ENCODE assay signal across 22 cellular contexts in the genomic region with DNA sequence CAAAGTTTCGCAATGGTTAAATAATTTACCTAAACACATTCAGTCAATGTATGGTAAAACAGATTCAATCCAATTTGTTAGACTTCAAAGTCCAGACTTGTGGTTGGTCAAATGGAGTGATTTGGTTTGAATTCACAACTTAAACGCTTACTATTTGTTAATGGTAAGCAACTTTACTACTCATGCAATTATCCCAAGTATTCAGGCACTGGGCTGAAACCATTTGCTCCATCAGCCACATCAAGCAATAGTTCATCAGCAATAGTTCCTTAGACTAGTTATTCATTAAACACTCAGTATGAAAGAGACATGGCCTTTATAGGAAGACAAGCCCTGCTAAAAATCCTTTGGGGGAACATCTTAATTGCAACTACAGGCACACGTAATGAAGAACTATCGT.
"Had no signal": no experiment of that assay in that cellular context is flagged by ENCODE, and none has a peak within 500 bp of the region (broad histone marks: within the 10 kb centered on the region; RNA-seq: fewer than 3 reads in every experiment).

No MANE protein-coding gene starts in this region.

- H3K27ac ChIP-seq: SJSA1, SK-N-MC had no signal

- H3K27me3 ChIP-seq: MG63 had no signal

- H3K4me1 ChIP-seq: SJSA1 had no signal

- H3K36me3 ChIP-seq: MG63, SJSA1 had no signal

- H3K9me3 ChIP-seq: MG63, SJSA1 had no signal

- H3K4me3 ChIP-seq: MG63, SJSA1, SK-N-MC had no signal

- DNase-seq: Karpas-422, KG1, MG63, NCI-H1092, NCI-H1105 treated with DMSO at 0.1 percent for 48 hours, NCI-H1417 treated with DMSO at 0.1 percent for 48 hours, NCI-H146, NCI-H1694 treated with DMSO at 0.1 percent for 48 hours, NCI-H1930, NCI-H2081, NCI-H2107, NCI-H2227 treated with DMSO at 0.1 percent for 48 hours, NCI-H446, NCI-H510A, NCI-H524 treated with DMSO at 0.1 percent for 48 hours, NCI-H69, NCI-H774, Right ventricle myocardium superior, RPMI8226, SIG-M5 had no signal
